Comparison of ENCODE assay signal across 1 cellular context in genomic region chr4:139208404-139208945, GRCh38.
TF ChIP-seq lines count a peak whose summit lies in the region.

No MANE protein-coding gene starts in this region.

TF ChIP-seq in K562, 482 proteins besides CTCF, POLR2A, EP300 and RAD21 (continued from another document and continues in another):
- TF ChIP-seq ZBTB40 (IDR thresholded peaks at IDR 0.05) = no peak
- no peak for TF ChIP-seq ZBTB40 (CRISPR knock-in tag; IDR thresholded peaks at IDR 0.05)
- no peak for TF ChIP-seq NCOA4 (IDR thresholded peaks at IDR 0.05; ENCODE audit: partially characterized antibody)
- TF ChIP-seq HINFP (tag; conservative IDR thresholded peaks at IDR 0.05; ENCODE audit: low read depth) = peak; percentile 15; the same call in 1 of the 2 replicates
- TF ChIP-seq PATZ1 (CRISPR knock-in tag; IDR thresholded peaks at IDR 0.05; ENCODE audit: borderline replicate concordance) = no peak
- TF ChIP-seq POU5F1 (IDR thresholded peaks at IDR 0.05; ENCODE audit: borderline replicate concordance, low read depth, low read length, partially characterized antibody) = no peak
- no peak for TF ChIP-seq CEBPG (CRISPR knock-in tag; IDR thresholded peaks at IDR 0.05)
- peak; percentile 65 to 79 for TF ChIP-seq CEBPG (tag; conservative IDR thresholded peaks at IDR 0.05 in 1 of 2, IDR thresholded peaks at IDR 0.05 in 1 of 2)
- TF ChIP-seq ZNF395 (CRISPR knock-in tag; IDR thresholded peaks at IDR 0.05) = peak; percentile 70
- TF ChIP-seq ATF2 (CRISPR knock-in tag; IDR thresholded peaks at IDR 0.05) = no peak
- TF ChIP-seq ZNF318 (IDR thresholded peaks at IDR 0.05; ENCODE audit: borderline replicate concordance in 1 of 2, low read depth in 1 of 2) = no peak
- peak; percentile 93 for TF ChIP-seq CREB3 (tag; conservative IDR thresholded peaks at IDR 0.05; ENCODE audit: low read depth)
- no peak for TF ChIP-seq ZNF263 (CRISPR knock-in tag; IDR thresholded peaks at IDR 0.05; ENCODE audit: borderline replicate concordance)
- TF ChIP-seq ZBED1 (IDR thresholded peaks at IDR 0.05) = no peak
- TF ChIP-seq ZBTB11 (CRISPR knock-in tag; IDR thresholded peaks at IDR 0.05) = peak in 1 of 3 experiments; percentile 52; a peak in 1 of 6 replicates
- no peak for TF ChIP-seq SRSF1 (IDR thresholded peaks at IDR 0.05; ENCODE audit: low read depth, low read length)
